ENCODE assay signal across 10 cellular contexts in the genomic region with DNA sequence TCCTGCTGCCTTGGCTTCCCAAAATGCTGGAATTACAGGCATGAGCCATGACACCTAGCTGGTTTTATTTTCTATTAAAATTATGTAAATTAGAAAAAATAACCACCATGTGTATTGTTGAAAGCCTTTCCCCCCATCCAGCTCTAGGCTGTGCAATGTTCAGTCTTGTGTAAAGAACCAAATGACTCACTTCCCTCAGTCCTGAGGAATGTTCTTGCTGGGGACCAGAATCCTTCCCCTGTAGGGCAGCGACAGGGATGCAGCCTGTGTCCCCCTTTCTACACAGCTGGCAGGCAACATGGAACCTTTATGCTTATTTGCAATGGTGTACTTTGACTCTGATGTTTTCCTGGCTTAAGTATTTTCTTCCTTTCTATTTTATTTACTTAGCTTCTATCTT. TPM values are rescaled to one million over a fixed set of nuclear protein-coding genes. Genes with fewer than 3 reads are reported as not detected.
A peak's percentile ranks its signal among the peaks of the same experiment; 100 is the strongest.
DNase-seq lines count a peak whose midpoint lies in the region; ATAC-seq, FAIRE-seq and TF ChIP-seq lines count a peak whose summit lies in the region.
"Had no signal": no experiment of that assay in that cellular context is flagged by ENCODE, and none has a peak within 500 bp of the region (broad histone marks: within the 10 kb centered on the region; RNA-seq: fewer than 3 reads in every experiment).

No MANE protein-coding gene starts in this region.

- H2AK5ac ChIP-seq in IMR-90 (ENCODE audit: low read depth, low read length), result no peak overlapping the region

- H3K79me1 ChIP-seq in IMR-90 (ENCODE audit: low read depth in 1 of 2, low read length in 2 of 2), result peaks cover 0 to 4% of the 10 kb centered on the region in 2 experiments; a peak in 1 of 4 replicates

- H4K91ac ChIP-seq in IMR-90 (ENCODE audit: insufficient read depth, low read depth, low read length), result 0 out of 2 replicates have a peak overlapping the region, but pooled peaks have one; percentile 20

- H2AK9ac ChIP-seq in IMR-90 (replicated peaks; ENCODE audit: low read depth, low read length, poor library complexity), result no peak overlapping the region

- TF ChIP-seq CTCF in IMR-90 (conservative IDR thresholded peaks at IDR 0.05; ENCODE audit: low read depth, low read length) (0 out of 2 replicates have a peak, but pooled peaks have one; percentile 13), HepG2 (CRISPR knock-in tag; IDR thresholded peaks at IDR 0.05) (no peak)

- peak overlapping the region; percentile 48 for H2BK5ac ChIP-seq in IMR-90 (ENCODE audit: low read depth, low read length, poor library complexity, severe bottlenecking)

- H3K9ac ChIP-seq in IMR-90 (ENCODE audit: low read depth, low read length) (no peak overlapping the region), HepG2 (ENCODE audit: insufficient read depth, low read depth, low read length) (no peak overlapping the region)
- H3K9ac ChIP-seq: KMS-11 had no signal

- H3K4me3 ChIP-seq in IMR-90 (ENCODE audit: insufficient read depth, low read depth, low read length) (no peak overlapping the region), HepG2 (replicated peaks in 1 of 3; ENCODE audit: insufficient read depth in 1 of 3, low read depth in 2 of 3, low read length in 3 of 3) (no peak overlapping the region)

- H3K4me1 ChIP-seq in IMR-90 (ENCODE audit: control insufficient read depth, insufficient read depth, low read length) (peaks cover 12% of the 10 kb centered on the region), HepG2 (ENCODE audit: insufficient read depth, low read length) (peaks cover 22% of the 10 kb centered on the region)

- H2BK20ac ChIP-seq in IMR-90 (ENCODE audit: low read depth, low read length), result peak overlapping the region; percentile 70; the same call in 1 of the 2 replicates

- no peak overlapping the region for H3K23ac ChIP-seq in IMR-90 (ENCODE audit: low read depth, low read length)

- TF ChIP-seq EP300 in HepG2 (IDR thresholded peaks at IDR 0.05; ENCODE audit: low read depth in 2 of 2, low read length in 2 of 2), result no peak; a peak in 1 of 4 replicates
- no peak for TF ChIP-seq EP300 in HepG2 (CRISPR knock-in tag; IDR thresholded peaks at IDR 0.05; ENCODE audit: borderline replicate concordance)

- H2AFZ ChIP-seq in IMR-90 (replicated peaks; ENCODE audit: low read length, poor library complexity) (peak overlapping the region; percentile 47), HepG2 (ENCODE audit: low read length) (no peak overlapping the region)

- TF ChIP-seq POLR2A in IMR-90 (IDR thresholded peaks at IDR 0.05; ENCODE audit: low read depth, low read length) (no peak), HepG2 (IDR thresholded peaks at IDR 0.05; ENCODE audit: insufficient read depth in 1 of 2, low read depth in 2 of 2, low read length in 2 of 2) (no peak)

- dilution Hi-C loops in IMR-90 (cut with HindIII; ENCODE audit: low sequenced_read_pairs, unreplicated experiment), result no loop called here

- H3K9me3 ChIP-seq in IMR-90 (ENCODE audit: control insufficient read depth, insufficient read depth, low read length), result no peaks in the 10 kb centered on the region
- H3K9me3 ChIP-seq in HepG2 (ENCODE audit: low read length), result no peaks in the 10 kb centered on the region

- H3K36me3 ChIP-seq in IMR-90 (ENCODE audit: control insufficient read depth, insufficient read depth, low read length), result no peaks in the 10 kb centered on the region
- 0 out of 5 replicates have a peak, but pooled peaks cover 0 to 1% of the 10 kb centered on the region in 2 experiments for H3K36me3 ChIP-seq in HepG2 (replicated peaks in 1 of 2; ENCODE audit: control insufficient read depth in 1 of 2, insufficient read depth in 2 of 2, low read length in 2 of 2)

- H3K14ac ChIP-seq in IMR-90 (replicated peaks; ENCODE audit: low read depth, low read length), result peak overlapping the region; percentile 29; the same call in 1 of the 2 replicates

- intact Hi-C loops in IMR-90 (cut with micrococcal nuclease) (loop anchor here (10.0 kb wide), 1 partner anchor 200 kb away; the partner anchor contains the start of gene BZW1), HepG2 (cut with micrococcal nuclease; ENCODE audit: unreplicated experiment) (no loop called here)

- no peaks in the 10 kb centered on the region for H3K79me2 ChIP-seq in HepG2 (ENCODE audit: insufficient read depth, low read length)

- H4K5ac ChIP-seq in IMR-90 (ENCODE audit: low read depth, low read length), result no peak overlapping the region

- WGBS in IMR-90 (ENCODE audit: extremely low coverage in 2 of 2, insufficient read length in 1 of 2), 2 experiments, result no CpG with 5 or more reads among the region's 1 CpG
- WGBS in HepG2 (ENCODE audit: low lambda C conversion rate), result 93% methylated on average over 1 of the region's 1 CpG

- ATAC-seq in IMR-90 (ENCODE audit: low read depth), result peak; percentile 89
- peak; percentile 98 for ATAC-seq in HepG2

- H3K56ac ChIP-seq in IMR-90 (ENCODE audit: extremely low read depth, insufficient read depth, low read length), result no peak overlapping the region

- H3K27ac ChIP-seq in IMR-90 (ENCODE audit: insufficient read depth, low read length) (peak overlapping the region; percentile 9; the same call in 1 of the 2 replicates), HepG2 (ENCODE audit: extremely low read length, insufficient read depth, low read length) (no peak overlapping the region)
- H3K27ac ChIP-seq: KMS-11 had no signal

- no peaks in the 10 kb centered on the region for H3K27me3 ChIP-seq in IMR-90 (ENCODE audit: control insufficient read depth, insufficient read depth, low read length)
- no peaks in the 10 kb centered on the region for H3K27me3 ChIP-seq in HepG2 (ENCODE audit: control insufficient read depth in 1 of 2, insufficient read depth in 2 of 2, low read length in 2 of 2)

- H2BK120ac ChIP-seq in IMR-90 (ENCODE audit: low read depth, low read length), result peak overlapping the region; percentile 56; the same call in 1 of the 2 replicates

- H3K4me2 ChIP-seq in IMR-90 (ENCODE audit: low read depth, low read length) (no peak overlapping the region), HepG2 (ENCODE audit: low read depth, low read length) (no peak overlapping the region)

- H3K9me1 ChIP-seq in IMR-90 (ENCODE audit: insufficient read depth, low read length), result peaks cover 8% of the 10 kb centered on the region; the same call in 1 of the 2 replicates

- FAIRE-seq in HepG2 (lab: Jason Lieb, UNC), result no peak

- 0 out of 2 replicates have a peak, but pooled peaks have one; percentile 9 for TF ChIP-seq RAD21 in IMR-90 (IDR thresholded peaks at IDR 0.05; ENCODE audit: low read length)
- no peak for TF ChIP-seq RAD21 in HepG2 (CRISPR knock-in tag; IDR thresholded peaks at IDR 0.05)

- CTCF ChIA-PET in IMR-90 (lab: Yijun Ruan, JAX) (interaction anchor here (1.0 to 1.6 kb wide), 4 partner anchors 11 to 120 kb away, joined by 3 to 6 read pairs (median 4); no protein-coding TSS in a partner anchor), HepG2 (lab: Yijun Ruan, JAX; ENCODE audit: low intra/inter-chr PET ratio, low total read pairs) (no interaction called here)

- no peaks in the 10 kb centered on the region for H4K20me1 ChIP-seq in IMR-90 (ENCODE audit: insufficient read depth, low read length)
- H4K20me1 ChIP-seq in HepG2 (ENCODE audit: insufficient read depth, low read length), result no peaks in the 10 kb centered on the region

- peak overlapping the region; percentile 25; the same call in 2 of the 3 replicates for H2BK15ac ChIP-seq in IMR-90 (ENCODE audit: low read depth, low read length)

- peak overlapping the region in 1 of 2 experiments; percentile 41; a peak in 1 of 4 replicates for H4K8ac ChIP-seq in IMR-90 (ENCODE audit: low read depth in 2 of 2, low read length in 2 of 2)

- DNase-seq in GM03348 (ENCODE audit: low spot score), result peak; percentile 67
- peak; percentile 78 for DNase-seq in IMR-90
- peak; percentile 83 for DNase-seq in astrocyte of the hippocampus (ENCODE audit: low read depth, low spot score)
- DNase-seq in HepG2 (ENCODE audit: low spot score), result peak; percentile 68
- DNase-seq in stimulated activated naive CD4-positive, alpha-beta T cell (lab: John Stamatoyannopoulos, UW), result no peak
- DNase-seq in hypothalamus (lab: John Stamatoyannopoulos, UW), result no peak
- DNase-seq in activated effector memory CD4-positive, alpha-beta T cell treated with Interleukin-2 at 50 U/mL for 16 hours, result no peak
- no peak for DNase-seq in NCI-H1694 (lab: John Stamatoyannopoulos, UW)
- DNase-seq: activated T-cell treated with anti-CD3 and anti-CD28 coated beads, Interleukin-2, amount 50 U/mL, for 72 hours had no signal

- BruUV-seq in IMR-90 (replicated peaks; lab: Mats Ljungman, UMichigan), result no TSS peak
- BruUV-seq in HepG2 (replicated peaks; lab: Mats Ljungman, UMichigan), result no TSS peak

- H3K18ac ChIP-seq in IMR-90 (ENCODE audit: low read depth, low read length), result peak overlapping the region; percentile 6; the same call in 1 of the 2 replicates

- POLR2A ChIA-PET in IMR-90 (lab: Charles Lee; ENCODE audit: unreplicated experiment) (no interaction called here), HepG2 (lab: Yijun Ruan, JAX) (interaction anchor here (0.6 to 4.4 kb wide), 8 partner anchors 11 to 34 kb away, joined by 3 to 33 read pairs (median 5); partner anchors contain the start of gene AOX1)

- in situ Hi-C loops in IMR-90 (cut with MboI; ENCODE audit: low sequenced_read_pairs), result no loop called here
- in situ Hi-C loops in HepG2 (cut with HindIII; ENCODE audit: extremely low pct_ligation_motif_present, low pct_unique_long_range_greater_than_20kb), result no loop called here

- H3K4ac ChIP-seq in IMR-90 (ENCODE audit: low read depth, low read length), result peak overlapping the region; percentile 68; the same call in 1 of the 2 replicates

RNA-seq across cellular contexts. Expression of gene AOX1, which starts 29.4 kb away (rescaled TPM):
- 57.2 and 59.9 TPM in 2 replicates for total RNA-seq in IMR-90 (2012; rRNA removed)
- polyA plus RNA-seq in IMR-90 (2012; rRNA removed), result 18.7 and 21.7 TPM in 2 replicates
- 6.1 and 8.5 TPM in 2 replicates for polyA plus RNA-seq in IMR-90 (2012; cell fraction: cytosol; rRNA removed)
- 1.6 and 13.0 TPM in 2 replicates for polyA plus RNA-seq in IMR-90 (2012; cell fraction: nucleus; rRNA removed; ENCODE audit: low replicate concordance)
- 18.0 and 27.5 TPM in 2 replicates for total RNA-seq in HepG2 (2016; rRNA removed; fragmentation: Illumina TruSeq; extraction: Trizol)
- 2.9 and 3.1 TPM in 2 replicates for total RNA-seq in HepG2 (2016; cell fraction: cytosol; rRNA removed; fragmentation: Illumina TruSeq; extraction: Trizol; ENCODE audit: low read depth)
- total RNA-seq in HepG2 (2016; cell fraction: insoluble cytoplasmic fraction; rRNA removed; fragmentation: Illumina TruSeq; extraction: Trizol), result 16.9 and 27.1 TPM in 2 replicates
- total RNA-seq in HepG2 (2016; cell fraction: membrane; rRNA removed; fragmentation: Illumina TruSeq; extraction: Trizol), result 5.6 and 7.9 TPM in 2 replicates
- total RNA-seq in HepG2 (2016; cell fraction: nucleus; rRNA removed; fragmentation: Illumina TruSeq; extraction: Trizol), result 11.2 and 11.3 TPM in 2 replicates
- 9.2 and 18.9 TPM in 2 replicates for polyA plus RNA-seq in HepG2 (2011; rRNA removed)
- 9.0 and 14.2 TPM in 2 replicates for polyA plus RNA-seq in HepG2 (2011; cell fraction: cytosol; rRNA removed)
- 6.6 and 14.0 TPM in 2 replicates for polyA plus RNA-seq in HepG2 (2011; cell fraction: nucleus; rRNA removed)
- 12.6 and 15.2 TPM in 2 replicates for polyA plus RNA-seq in HepG2 (2012)
- 0.95 and 1.1 TPM in 2 replicates for polyA plus RNA-seq in HepG2 (2016; cell fraction: cytosol; fragmentation: Illumina TruSeq; extraction: Trizol; ENCODE audit: low read depth)
- polyA plus RNA-seq in HepG2 (2016; cell fraction: insoluble cytoplasmic fraction; fragmentation: Illumina TruSeq; extraction: Trizol; ENCODE audit: low read depth), result 21.2 and 21.7 TPM in 2 replicates
- polyA plus RNA-seq in HepG2 (2016; cell fraction: membrane; fragmentation: Illumina TruSeq; extraction: Trizol; ENCODE audit: low read depth), result 2.7 and 3.3 TPM in 2 replicates
- 8.2 and 9.7 TPM in 2 replicates for polyA plus RNA-seq in HepG2 (2016; cell fraction: nucleus; fragmentation: Illumina TruSeq; extraction: Trizol; ENCODE audit: insufficient read depth, low read depth)
- polyA minus RNA-seq in HepG2 (2011; rRNA and poly(A)+ RNA removed; ENCODE audit: low replicate concordance), result 9.0 and 94.3 TPM in 2 replicates
- polyA minus RNA-seq in HepG2 (2011; cell fraction: cytosol; rRNA and poly(A)+ RNA removed), result 16.3 and 44.6 TPM in 2 replicates
- polyA minus RNA-seq in HepG2 (2011; cell fraction: nucleus; rRNA and poly(A)+ RNA removed), result 6.7 and 17.2 TPM in 2 replicates

Comparison
In these comparisons a context has a peak if more than half of its experiments do, and no peak if none do; other contexts are left out.
1. DNase-seq: peak in GM03348 (single experiment), IMR-90 (single experiment), astrocyte of the hippocampus (single experiment) and HepG2 (single experiment); none in stimulated activated naive CD4-positive, alpha-beta T cell (0 of 6), hypothalamus (0 of 51), activated effector memory CD4-positive, alpha-beta T cell treated with Interleukin-2 at 50 U/mL for 16 hours (single experiment) and NCI-H1694 (single experiment).